2 cellular contexts compared by ENCODE assay signal in genomic region chr3:37052860-37053259, GRCh38.
TF ChIP-seq lines count a peak whose summit lies in the region.

No MANE protein-coding gene starts in this region.

TF ChIP-seq in SK-N-SH, 30 proteins besides CTCF, POLR2A, EP300 and RAD21 (continued from another document):
- TF ChIP-seq USF2 (IDR thresholded peaks at IDR 0.05; ENCODE audit: borderline replicate concordance, low read depth, low read length) (no peak), SMC3 (IDR thresholded peaks at IDR 0.05; ENCODE audit: low read depth, low read length) (no peak)

TF ChIP-seq in SK-N-SH treated with all-trans-retinoic acid at 6 μM for 48 hours, 23 proteins besides CTCF, POLR2A, EP300 and RAD21 (continued from another document):
- no peak for TF ChIP-seq CREB5 (CRISPR knock-in tag; IDR thresholded peaks at IDR 0.05; ENCODE audit: low read depth)
